Comparison of ENCODE assay signal across 3 cellular contexts in the genomic region with DNA sequence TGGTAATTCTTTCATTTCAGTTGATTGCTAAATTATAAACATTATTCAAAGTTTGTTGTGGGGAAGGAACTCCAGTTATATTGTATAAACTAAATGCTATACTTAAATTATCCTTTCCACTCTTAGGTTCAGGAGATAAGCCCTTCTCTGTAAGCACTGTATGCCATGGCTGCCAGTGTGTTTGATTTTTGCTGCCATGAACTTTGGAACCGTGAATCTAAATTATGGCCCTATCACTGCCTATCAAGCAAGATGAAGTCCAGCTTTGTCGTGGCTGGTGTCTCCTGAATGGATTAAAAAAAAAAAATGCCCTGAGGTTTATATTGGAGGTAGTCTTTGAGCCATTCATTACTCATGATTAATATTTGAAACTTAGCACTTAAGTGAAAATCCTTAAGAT.
TF ChIP-seq lines count a peak whose summit lies in the region.

No MANE protein-coding gene starts in this region.

TF ChIP-seq in liver, 16 proteins besides CTCF, POLR2A, EP300 and RAD21:
- TF ChIP-seq, protein P1, sequence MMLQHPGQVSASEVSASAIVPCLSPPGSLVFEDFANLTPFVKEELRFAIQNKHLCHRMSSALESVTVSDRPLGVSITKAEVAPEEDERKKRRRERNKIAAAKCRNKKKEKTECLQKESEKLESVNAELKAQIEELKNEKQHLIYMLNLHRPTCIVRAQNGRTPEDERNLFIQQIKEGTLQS (IDR thresholded peaks at IDR 0.05): no peak
- TF ChIP-seq, protein P2, sequence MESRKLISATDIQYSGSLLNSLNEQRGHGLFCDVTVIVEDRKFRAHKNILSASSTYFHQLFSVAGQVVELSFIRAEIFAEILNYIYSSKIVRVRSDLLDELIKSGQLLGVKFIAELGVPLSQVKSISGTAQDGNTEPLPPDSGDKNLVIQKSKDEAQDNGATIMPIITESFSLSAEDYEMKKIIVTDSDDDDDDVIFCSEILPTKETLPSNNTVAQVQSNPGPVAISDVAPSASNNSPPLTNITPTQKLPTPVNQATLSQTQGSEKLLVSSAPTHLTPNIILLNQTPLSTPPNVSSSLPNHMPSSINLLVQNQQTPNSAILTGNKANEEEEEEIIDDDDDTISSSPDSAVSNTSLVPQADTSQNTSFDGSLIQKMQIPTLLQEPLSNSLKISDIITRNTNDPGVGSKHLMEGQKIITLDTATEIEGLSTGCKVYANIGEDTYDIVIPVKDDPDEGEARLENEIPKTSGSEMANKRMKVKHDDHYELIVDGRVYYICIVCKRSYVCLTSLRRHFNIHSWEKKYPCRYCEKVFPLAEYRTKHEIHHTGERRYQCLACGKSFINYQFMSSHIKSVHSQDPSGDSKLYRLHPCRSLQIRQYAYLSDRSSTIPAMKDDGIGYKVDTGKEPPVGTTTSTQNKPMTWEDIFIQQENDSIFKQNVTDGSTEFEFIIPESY (IDR thresholded peaks at IDR 0.05): no peak
- TF ChIP-seq SP1 (IDR thresholded peaks at IDR 0.05): no peak
- TF ChIP-seq, protein P3, sequence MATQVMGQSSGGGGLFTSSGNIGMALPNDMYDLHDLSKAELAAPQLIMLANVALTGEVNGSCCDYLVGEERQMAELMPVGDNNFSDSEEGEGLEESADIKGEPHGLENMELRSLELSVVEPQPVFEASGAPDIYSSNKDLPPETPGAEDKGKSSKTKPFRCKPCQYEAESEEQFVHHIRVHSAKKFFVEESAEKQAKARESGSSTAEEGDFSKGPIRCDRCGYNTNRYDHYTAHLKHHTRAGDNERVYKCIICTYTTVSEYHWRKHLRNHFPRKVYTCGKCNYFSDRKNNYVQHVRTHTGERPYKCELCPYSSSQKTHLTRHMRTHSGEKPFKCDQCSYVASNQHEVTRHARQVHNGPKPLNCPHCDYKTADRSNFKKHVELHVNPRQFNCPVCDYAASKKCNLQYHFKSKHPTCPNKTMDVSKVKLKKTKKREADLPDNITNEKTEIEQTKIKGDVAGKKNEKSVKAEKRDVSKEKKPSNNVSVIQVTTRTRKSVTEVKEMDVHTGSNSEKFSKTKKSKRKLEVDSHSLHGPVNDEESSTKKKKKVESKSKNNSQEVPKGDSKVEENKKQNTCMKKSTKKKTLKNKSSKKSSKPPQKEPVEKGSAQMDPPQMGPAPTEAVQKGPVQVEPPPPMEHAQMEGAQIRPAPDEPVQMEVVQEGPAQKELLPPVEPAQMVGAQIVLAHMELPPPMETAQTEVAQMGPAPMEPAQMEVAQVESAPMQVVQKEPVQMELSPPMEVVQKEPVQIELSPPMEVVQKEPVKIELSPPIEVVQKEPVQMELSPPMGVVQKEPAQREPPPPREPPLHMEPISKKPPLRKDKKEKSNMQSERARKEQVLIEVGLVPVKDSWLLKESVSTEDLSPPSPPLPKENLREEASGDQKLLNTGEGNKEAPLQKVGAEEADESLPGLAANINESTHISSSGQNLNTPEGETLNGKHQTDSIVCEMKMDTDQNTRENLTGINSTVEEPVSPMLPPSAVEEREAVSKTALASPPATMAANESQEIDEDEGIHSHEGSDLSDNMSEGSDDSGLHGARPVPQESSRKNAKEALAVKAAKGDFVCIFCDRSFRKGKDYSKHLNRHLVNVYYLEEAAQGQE (IDR thresholded peaks at IDR 0.05): no peak
- TF ChIP-seq JUND (IDR thresholded peaks at IDR 0.05): no peak
- TF ChIP-seq TAF1 (conservative IDR thresholded peaks at IDR 0.05): no peak
- TF ChIP-seq GABPA (IDR thresholded peaks at IDR 0.05 in 1 of 2, conservative IDR thresholded peaks at IDR 0.05 in 1 of 2): no peak
- TF ChIP-seq EGR1 (IDR thresholded peaks at IDR 0.05; ENCODE audit: low read depth in 2 of 2): no peak
- TF ChIP-seq FOXA1 (IDR thresholded peaks at IDR 0.05): no peak
- peak; percentile 69 for TF ChIP-seq YY1 (IDR thresholded peaks at IDR 0.05)
- TF ChIP-seq, protein P4, sequence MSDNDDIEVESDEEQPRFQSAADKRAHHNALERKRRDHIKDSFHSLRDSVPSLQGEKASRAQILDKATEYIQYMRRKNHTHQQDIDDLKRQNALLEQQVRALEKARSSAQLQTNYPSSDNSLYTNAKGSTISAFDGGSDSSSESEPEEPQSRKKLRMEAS (IDR thresholded peaks at IDR 0.05): no peak
- TF ChIP-seq FOXA2 (IDR thresholded peaks at IDR 0.05): no peak
- TF ChIP-seq RXRA (IDR thresholded peaks at IDR 0.05): no peak
- peak; percentile 23 for TF ChIP-seq HNF4G (IDR thresholded peaks at IDR 0.05)
- no peak for TF ChIP-seq NR2F2 (IDR thresholded peaks at IDR 0.05)
- peak; percentile 69 to 74 for TF ChIP-seq HNF4A (conservative IDR thresholded peaks at IDR 0.05)

TF ChIP-seq in HepG2, 621 proteins besides CTCF, POLR2A, EP300 and RAD21 (continues in another document):
- TF ChIP-seq HNRNPK (IDR thresholded peaks at IDR 0.05; ENCODE audit: low read depth, low read length, poor library complexity, severe bottlenecking) (no peak), ZNF430 (CRISPR knock-in tag; IDR thresholded peaks at IDR 0.05) (no peak), ASH2L (IDR thresholded peaks at IDR 0.05; ENCODE audit: insufficient read length, low read depth, low read length) (no peak), FLYWCH1 (CRISPR knock-in tag; IDR thresholded peaks at IDR 0.05) (no peak), ZNF543 (CRISPR knock-in tag; IDR thresholded peaks at IDR 0.05) (no peak), ELF4 (CRISPR knock-in tag; IDR thresholded peaks at IDR 0.05; ENCODE audit: borderline replicate concordance) (no peak), HOXA9 (CRISPR knock-in tag; IDR thresholded peaks at IDR 0.05; ENCODE audit: borderline replicate concordance) (no peak), ADNP (CRISPR knock-in tag; IDR thresholded peaks at IDR 0.05) (no peak), ZNF652 (CRISPR knock-in tag; IDR thresholded peaks at IDR 0.05; ENCODE audit: borderline replicate concordance, low read depth) (no peak), MATR3 (CRISPR knock-in tag; IDR thresholded peaks at IDR 0.05) (no peak), ZNF776 (CRISPR knock-in tag; IDR thresholded peaks at IDR 0.05) (no peak), RCOR2 (CRISPR knock-in tag; IDR thresholded peaks at IDR 0.05) (no peak), SMAD3 (CRISPR knock-in tag; IDR thresholded peaks at IDR 0.05) (no peak)
- TF ChIP-seq, protein P5, sequence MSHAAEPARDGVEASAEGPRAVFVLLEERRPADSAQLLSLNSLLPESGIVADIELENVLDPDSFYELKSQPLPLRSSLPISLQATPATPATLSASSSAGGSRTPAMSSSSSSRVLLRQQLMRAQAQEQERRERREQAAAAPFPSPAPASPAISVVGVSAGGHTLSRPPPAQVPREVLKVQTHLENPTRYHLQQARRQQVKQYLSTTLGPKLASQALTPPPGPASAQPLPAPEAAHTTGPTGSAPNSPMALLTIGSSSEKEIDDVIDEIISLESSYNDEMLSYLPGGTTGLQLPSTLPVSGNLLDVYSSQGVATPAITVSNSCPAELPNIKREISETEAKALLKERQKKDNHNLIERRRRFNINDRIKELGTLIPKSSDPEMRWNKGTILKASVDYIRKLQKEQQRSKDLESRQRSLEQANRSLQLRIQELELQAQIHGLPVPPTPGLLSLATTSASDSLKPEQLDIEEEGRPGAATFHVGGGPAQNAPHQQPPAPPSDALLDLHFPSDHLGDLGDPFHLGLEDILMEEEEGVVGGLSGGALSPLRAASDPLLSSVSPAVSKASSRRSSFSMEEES (CRISPR knock-in tag; IDR thresholded peaks at IDR 0.05): no peak
- TF ChIP-seq, protein P6, sequence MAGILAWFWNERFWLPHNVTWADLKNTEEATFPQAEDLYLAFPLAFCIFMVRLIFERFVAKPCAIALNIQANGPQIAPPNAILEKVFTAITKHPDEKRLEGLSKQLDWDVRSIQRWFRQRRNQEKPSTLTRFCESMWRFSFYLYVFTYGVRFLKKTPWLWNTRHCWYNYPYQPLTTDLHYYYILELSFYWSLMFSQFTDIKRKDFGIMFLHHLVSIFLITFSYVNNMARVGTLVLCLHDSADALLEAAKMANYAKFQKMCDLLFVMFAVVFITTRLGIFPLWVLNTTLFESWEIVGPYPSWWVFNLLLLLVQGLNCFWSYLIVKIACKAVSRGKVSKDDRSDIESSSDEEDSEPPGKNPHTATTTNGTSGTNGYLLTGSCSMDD (CRISPR knock-in tag; IDR thresholded peaks at IDR 0.05): no peak
- TF ChIP-seq, protein P7, sequence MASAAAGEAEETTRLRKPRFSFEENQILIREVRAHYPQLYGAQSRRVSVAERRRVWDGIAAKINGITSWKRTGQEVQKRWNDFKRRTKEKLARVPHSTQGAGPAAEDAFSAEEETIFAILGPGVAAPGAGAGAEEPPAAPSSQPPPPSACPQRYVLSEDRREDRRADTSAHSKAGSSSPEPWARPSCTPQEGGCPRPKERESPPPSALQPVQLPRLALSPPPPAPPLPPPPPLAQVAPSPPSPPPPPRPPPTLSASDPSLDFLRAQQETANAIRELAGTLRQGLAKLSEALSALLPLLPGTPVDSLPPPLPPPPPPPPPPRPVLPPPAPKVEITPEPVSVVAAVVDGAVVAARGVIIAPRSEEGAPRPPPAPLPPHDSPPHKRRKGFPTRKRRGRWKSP (CRISPR knock-in tag; IDR thresholded peaks at IDR 0.05): no peak
- TF ChIP-seq, protein P8, sequence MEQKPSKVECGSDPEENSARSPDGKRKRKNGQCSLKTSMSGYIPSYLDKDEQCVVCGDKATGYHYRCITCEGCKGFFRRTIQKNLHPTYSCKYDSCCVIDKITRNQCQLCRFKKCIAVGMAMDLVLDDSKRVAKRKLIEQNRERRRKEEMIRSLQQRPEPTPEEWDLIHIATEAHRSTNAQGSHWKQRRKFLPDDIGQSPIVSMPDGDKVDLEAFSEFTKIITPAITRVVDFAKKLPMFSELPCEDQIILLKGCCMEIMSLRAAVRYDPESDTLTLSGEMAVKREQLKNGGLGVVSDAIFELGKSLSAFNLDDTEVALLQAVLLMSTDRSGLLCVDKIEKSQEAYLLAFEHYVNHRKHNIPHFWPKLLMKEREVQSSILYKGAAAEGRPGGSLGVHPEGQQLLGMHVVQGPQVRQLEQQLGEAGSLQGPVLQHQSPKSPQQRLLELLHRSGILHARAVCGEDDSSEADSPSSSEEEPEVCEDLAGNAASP (CRISPR knock-in tag; IDR thresholded peaks at IDR 0.05; ENCODE audit: borderline replicate concordance): no peak

TF ChIP-seq in WTC11, 78 proteins besides CTCF, POLR2A, EP300 and RAD21:
- no peak for TF ChIP-seq JAZF1 (CRISPR knock-in tag; IDR thresholded peaks at IDR 0.05)
